Comparison of ENCODE assay signal across 26 cellular contexts in the genomic region with DNA sequence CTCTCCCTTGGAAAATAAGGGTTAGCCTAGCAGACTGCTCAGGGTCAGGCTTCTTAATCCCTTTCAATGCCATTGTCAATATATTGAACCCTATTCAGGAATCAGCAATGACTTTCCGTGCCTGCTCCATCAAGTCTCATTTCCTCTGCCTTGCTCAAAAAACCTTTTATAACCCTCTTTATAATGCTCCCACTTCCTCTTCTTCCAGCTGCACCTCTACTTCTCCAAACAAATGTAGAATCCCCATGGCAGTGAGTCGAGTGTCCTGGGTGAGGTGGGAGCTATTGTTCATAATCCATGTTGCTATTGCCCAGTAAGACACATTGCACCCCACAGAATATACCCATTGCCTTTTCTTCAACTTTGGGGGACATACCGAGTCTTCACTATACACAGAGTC. TPM values are rescaled to one million over a fixed set of nuclear protein-coding genes. Genes with fewer than 3 reads are reported as not detected.
"Had no signal": no experiment of that assay in that cellular context is flagged by ENCODE, and none has a peak within 500 bp of the region (broad histone marks: within the 10 kb centered on the region; RNA-seq: fewer than 3 reads in every experiment).

No MANE protein-coding gene starts in this region.

- ATAC-seq: left cardiac atrium; psoas muscle; right lobe of liver; stimulated activated memory B cell treated with anti-CD40 and anti-IgM and Interleukin-4, amounts not matched to agents 10 μg/mL and 1 μg/mL and 100 μg/mL, for 72 hours; stimulated activated naive CD8-positive, alpha-beta T cell treated with anti-CD3 and anti-CD28 coated beads, Interleukin-15, amount 100 ng/mL, for 72 hours; upper lobe of right lung had no signal

- H3K36me3 Mint-ChIP-seq: memory B cell; stimulated activated memory B cell treated with anti-CD40 and anti-IgM and Interleukin-4, amounts not matched to agents 10 μg/mL and 1 μg/mL and 100 μg/mL, for 72 hours had no signal

- H3K9me3 Mint-ChIP-seq: memory B cell; nephron progenitor cell; stimulated activated memory B cell treated with anti-CD40 and anti-IgM and Interleukin-4, amounts not matched to agents 10 μg/mL and 1 μg/mL and 100 μg/mL, for 72 hours; stimulated activated naive CD8-positive, alpha-beta T cell treated with anti-CD3 and anti-CD28 coated beads, Interleukin-15, amount 100 ng/mL, for 72 hours had no signal

- DNase-seq: dorsolateral prefrontal cortex; effector CD8-positive, alpha-beta T cell; foreskin melanocyte; head of caudate nucleus; kidney; left cardiac atrium; left ventricle myocardium inferior; lower lobe of right lung; midbrain; nephron progenitor cell; psoas muscle; retina; right lobe of liver; stimulated activated CD4-positive, alpha-beta T cell treated with anti-CD3 and anti-CD28 coated beads, Interleukin-4, amount 100 ng/mL, for 1 hour; stimulated activated CD8-positive, alpha-beta memory T cell treated with anti-CD3 and anti-CD28 coated beads, Interleukin-4, amount 100 ng/mL, for 48 hours; stimulated activated naive CD8-positive, alpha-beta T cell treated with anti-CD3 and anti-CD28 coated beads, Interleukin-15, amount 100 ng/mL, for 72 hours; testis; upper lobe of right lung had no signal

- H3K4me3 Mint-ChIP-seq: memory B cell; nephron progenitor cell; stimulated activated memory B cell treated with anti-CD40 and anti-IgM and Interleukin-4, amounts not matched to agents 10 μg/mL and 1 μg/mL and 100 μg/mL, for 72 hours; stimulated activated naive CD8-positive, alpha-beta T cell treated with anti-CD3 and anti-CD28 coated beads, Interleukin-15, amount 100 ng/mL, for 72 hours had no signal

- H3K27ac Mint-ChIP-seq: memory B cell; nephron progenitor cell; stimulated activated memory B cell treated with anti-CD40 and anti-IgM and Interleukin-4, amounts not matched to agents 10 μg/mL and 1 μg/mL and 100 μg/mL, for 72 hours had no signal

- H3K9me3 ChIP-seq: left ventricle myocardium inferior, lower lobe of right lung, neutrophil, psoas muscle, right lobe of liver, testis, tibial nerve, upper lobe of right lung, vagina had no signal

RNA-seq across cellular contexts. Expression of gene OLIG1, which starts 58.6 kb away (rescaled TPM):
- total RNA-seq: hepatocyte, osteoblast, right lobe of liver, subcutaneous adipose tissue, tibial nerve, vagina had no signal
